Comparison of ENCODE assay signal across 8 cellular contexts in genomic region chr17:75154195-75155106, GRCh38. TPM values are rescaled to one million over a fixed set of nuclear protein-coding genes. Genes with fewer than 3 reads are reported as not detected.
DNase-seq lines count a peak whose midpoint lies in the region; ATAC-seq and TF ChIP-seq lines count a peak whose summit lies in the region.

JPT1 (minus strand) TSS chr17:75154512; CDS start chr17:75154397, 115 bp downstream.

- peaks cover 17% of the 10 kb centered on the region for H3K4me1 ChIP-seq in OCI-LY3 (ENCODE audit: low read length)
- H3K4me1 ChIP-seq in mononuclear cell (ENCODE audit: insufficient read depth, low read length) = peaks cover 19% of the 10 kb centered on the region

- H3K27me3 ChIP-seq in OCI-LY3 (ENCODE audit: low read depth, low read length) (no peaks in the 10 kb centered on the region), mononuclear cell (ENCODE audit: insufficient read depth, low read length) (no peaks in the 10 kb centered on the region)

- no peak for TF ChIP-seq CTCF in OCI-LY3 (IDR thresholded peaks at IDR 0.05; ENCODE audit: low read depth, low read length)

- DNase-seq in D341Med (ENCODE audit: low spot score) = peak; percentile 100
- peak; percentile 97 for DNase-seq in HuH-7 (ENCODE audit: low spot score)
- DNase-seq in activated CD8-positive, alpha-beta memory T cell treated with anti-CD3 and anti-CD28 coated beads, Interleukin-2, amount 50 U/mL, for 48 hours = peak; percentile 97
- DNase-seq in epidermal melanocyte (ENCODE audit: insufficient read length, low spot score) = peak; percentile 94
- peak; percentile 94 to 96 for DNase-seq in stimulated activated CD8-positive, alpha-beta memory T cell treated with anti-CD3 and anti-CD28 coated beads, Interleukin-4, amount 100 ng/mL, for 1 hour (ENCODE audit: low read depth in 2 of 2, low spot score in 1 of 2)

- peak; percentile 89 for ATAC-seq in GM21515 (IDR thresholded peaks at IDR 0.05; ENCODE audit: unreplicated experiment)

- peak within 1 kb of the TSS; percentile 92 for H3K4me2 ChIP-seq in OCI-LY3 (ENCODE audit: low read length)

- H3K4me3 ChIP-seq in OCI-LY3 (ENCODE audit: low read length) (peak within 1 kb of the TSS; percentile 82), mononuclear cell (ENCODE audit: low read length) (peak within 1 kb of the TSS; percentile 94)

- H4K20me1 ChIP-seq in OCI-LY3 (ENCODE audit: insufficient read depth, low read length) = peaks cover 18% of the 10 kb centered on the region

- peaks cover 11% of the 10 kb centered on the region for H3K36me3 ChIP-seq in OCI-LY3 (replicated peaks; ENCODE audit: low read depth, low read length)

- no peaks in the 10 kb centered on the region for H3K9me3 ChIP-seq in OCI-LY3 (ENCODE audit: insufficient read depth, low read length)
- H3K9me3 ChIP-seq in mononuclear cell (ENCODE audit: low read depth, low read length) = no peaks in the 10 kb centered on the region

- peak within 1 kb of the TSS; percentile 79 for H3K9ac ChIP-seq in OCI-LY3 (ENCODE audit: low read length)

- peaks cover 48% of the 10 kb centered on the region for H3K79me2 ChIP-seq in OCI-LY3 (ENCODE audit: low read length)

- peak within 1 kb of the TSS; percentile 71 for H3K27ac ChIP-seq in OCI-LY3 (ENCODE audit: low read length)

- H2AFZ ChIP-seq in OCI-LY3 (ENCODE audit: low read depth, low read length) = 0 out of 2 replicates have a peak within 1 kb of the TSS, but pooled peaks have one; percentile 40

RNA-seq across cellular contexts. Expression of gene JPT1, which starts in this region (rescaled TPM):
- total RNA-seq in mononuclear cell = 33.5 TPM

Comparison
In these comparisons a context has a peak if more than half of its experiments do, and no peak if none do; other contexts are left out.
1. Peak in every context shown above with its lines: DNase-seq, ATAC-seq, H3K4me3 ChIP-seq and H3K27ac ChIP-seq.